Comparison of ENCODE assay signal across 19 cellular contexts in genomic region chr11:102314784-102315183, GRCh38. TPM values are rescaled to one million over a fixed set of nuclear protein-coding genes. Genes with fewer than 3 reads are reported as not detected.
A peak's percentile ranks its signal among the peaks of the same experiment; 100 is the strongest.
DNase-seq lines count a peak whose midpoint lies in the region; ATAC-seq, FAIRE-seq and TF ChIP-seq lines count a peak whose summit lies in the region.
"Had no signal": no experiment of that assay in that cellular context is flagged by ENCODE, and none has a peak within 500 bp of the region (broad histone marks: within the 10 kb centered on the region; RNA-seq: fewer than 3 reads in every experiment).

No MANE protein-coding gene starts in this region.

- H3K4me1 Mint-ChIP-seq in activated CD4-positive, alpha-beta memory T cell treated with anti-CD3 and anti-CD28 coated beads, Interleukin-2, amount 10 ng/mL, durations not matched to agents 7 days and 5 days = peaks cover 53% of the 10 kb centered on the region

- H3K27ac ChIP-seq in 22Rv1 (peak overlapping the region; percentile 65; the same call in 1 of the 2 replicates), right lobe of liver (peak overlapping the region; percentile 29 to 73 (median 68)), uterus (no peak overlapping the region), dorsolateral prefrontal cortex (no peak overlapping the region)
- H3K27ac ChIP-seq: cardiac muscle cell, HL-60 had no signal

- H3K9me3 Mint-ChIP-seq in activated CD4-positive, alpha-beta memory T cell treated with anti-CD3 and anti-CD28 coated beads, Interleukin-2, amount 10 ng/mL, durations not matched to agents 7 days and 5 days = no peaks in the 10 kb centered on the region

- no peaks in the 10 kb centered on the region for H3K27me3 Mint-ChIP-seq in activated CD4-positive, alpha-beta memory T cell treated with anti-CD3 and anti-CD28 coated beads, Interleukin-2, amount 10 ng/mL, durations not matched to agents 7 days and 5 days

- no peaks in the 10 kb centered on the region for H3K9me3 ChIP-seq in right lobe of liver
- no peaks in the 10 kb centered on the region for H3K9me3 ChIP-seq in uterus
- H3K9me3 ChIP-seq: gastroesophageal sphincter had no signal

- no peak overlapping the region for H3K4me3 Mint-ChIP-seq in activated CD4-positive, alpha-beta memory T cell treated with anti-CD3 and anti-CD28 coated beads, Interleukin-2, amount 10 ng/mL, durations not matched to agents 7 days and 5 days

- TF ChIP-seq CTCF in 22Rv1 (IDR thresholded peaks at IDR 0.05) = no peak
- TF ChIP-seq CTCF in right lobe of liver (IDR thresholded peaks at IDR 0.05) = no peak
- no peak for TF ChIP-seq CTCF in uterus (IDR thresholded peaks at IDR 0.05)
- no peak for TF ChIP-seq CTCF in dorsolateral prefrontal cortex (IDR thresholded peaks at IDR 0.05 in 54 of 56, conservative IDR thresholded peaks at IDR 0.05 in 2 of 56; ENCODE audit: low read depth in 1 of 56, partially characterized antibody in 56 of 56)

- intact Hi-C loops in right lobe of liver (cut with DNase I) (no loop called here), uterus (cut with DNase I; ENCODE audit: low total_unique reads) (no loop called here), dorsolateral prefrontal cortex (cut with DNase I) (no loop called here)

- H3K36me3 ChIP-seq in right lobe of liver = no peaks in the 10 kb centered on the region
- no peaks in the 10 kb centered on the region for H3K36me3 ChIP-seq in uterus
- H3K36me3 ChIP-seq: cardiac muscle cell, gastroesophageal sphincter had no signal

- peaks cover 18% of the 10 kb centered on the region for H3K36me3 Mint-ChIP-seq in activated CD4-positive, alpha-beta memory T cell treated with anti-CD3 and anti-CD28 coated beads, Interleukin-2, amount 10 ng/mL, durations not matched to agents 7 days and 5 days (ENCODE audit: low read depth)

- DNase-seq in GM12891 (ENCODE audit: insufficient read length, low spot score) (no peak), right lobe of liver (no peak), NCI-H82 treated with DMSO at 0.1 percent for 48 hours (lab: John Stamatoyannopoulos, UW; ENCODE audit: unreplicated experiment) (no peak), uterus (no peak), dorsolateral prefrontal cortex (no peak)
- no peak for DNase-seq in activated CD4-positive, alpha-beta memory T cell treated with anti-CD3 and anti-CD28 coated beads, Interleukin-2, amount 10 ng/mL, durations not matched to agents 7 days and 5 days
- no peak for DNase-seq in stimulated activated CD4-positive, alpha-beta T cell treated with anti-CD3 and anti-CD28 coated beads, Interleukin-2, amount 100 ng/mL, for 48 hours
- DNase-seq: activated CD4-positive, alpha-beta T cell treated with anti-CD3 and anti-CD28 coated beads, Interleukin-2, amount 50 U/mL, for 48 hours; activated naive CD4-positive, alpha-beta T cell treated with Interleukin-2 at 50 U/mL for 16 hours; mesendoderm; NCI-H1694 treated with DMSO at 0.1 percent for 48 hours; NCI-H510A; nucleus accumbens; substantia nigra had no signal

- peak; percentile 79 for FAIRE-seq in GM12891 (lab: Jason Lieb, UNC)
- FAIRE-seq: endothelial cell of umbilical vein had no signal

- peak overlapping the region; percentile 15 for H3K27ac Mint-ChIP-seq in activated CD4-positive, alpha-beta memory T cell treated with anti-CD3 and anti-CD28 coated beads, Interleukin-2, amount 10 ng/mL, durations not matched to agents 7 days and 5 days

- H3K27me3 ChIP-seq in right lobe of liver = no peaks in the 10 kb centered on the region
- no peaks in the 10 kb centered on the region for H3K27me3 ChIP-seq in uterus
- H3K27me3 ChIP-seq in dorsolateral prefrontal cortex = no peaks in the 10 kb centered on the region
- H3K27me3 ChIP-seq: gastroesophageal sphincter had no signal

- POLR2A ChIA-PET in activated CD4-positive, alpha-beta memory T cell treated with anti-CD3 and anti-CD28 coated beads, Interleukin-2, amount 10 ng/mL, durations not matched to agents 7 days and 5 days (lab: Charles Lee) = interaction anchor here (1.5 to 3.7 kb wide), 2 partner anchors 10 to 21 kb away, joined by 3 to 19 read pairs; no protein-coding TSS in a partner anchor

- WGBS in right lobe of liver (ENCODE audit: insufficient coverage, low coverage, low lambda C conversion rate, missing lambda C conversion rate) = 43% methylated on average over 2 of the region's 2 CpGs

- CTCF ChIA-PET in activated CD4-positive, alpha-beta memory T cell treated with anti-CD3 and anti-CD28 coated beads, Interleukin-2, amount 10 ng/mL, durations not matched to agents 7 days and 5 days (lab: Charles Lee) = interaction anchor here (0.6 to 15.8 kb wide), 4 partner anchors 9 to 28 kb away, joined by 3 to 158 read pairs (median 6); no protein-coding TSS in a partner anchor

- H3K4me1 ChIP-seq in right lobe of liver = peaks cover 0 to 19% (median 0%) of the 10 kb centered on the region in 4 donors
- no peaks in the 10 kb centered on the region for H3K4me1 ChIP-seq in uterus

- H3K4me3 ChIP-seq in right lobe of liver (no peak overlapping the region), uterus (no peak overlapping the region), dorsolateral prefrontal cortex (no peak overlapping the region)
- H3K4me3 ChIP-seq: cardiac muscle cell, gastroesophageal sphincter had no signal

- ATAC-seq in right lobe of liver = no peak
- ATAC-seq: gastroesophageal sphincter had no signal

- TF ChIP-seq POLR2A in GM12891 (IDR thresholded peaks at IDR 0.05; ENCODE audit: low read depth, low read length) = no peak
- TF ChIP-seq POLR2A in right lobe of liver (IDR thresholded peaks at IDR 0.05) = no peak
- TF ChIP-seq POLR2A in uterus (IDR thresholded peaks at IDR 0.05) = no peak

TF ChIP-seq in GM12891, 5 proteins besides CTCF, POLR2A, EP300 and RAD21:
- TF ChIP-seq SPI1 (IDR thresholded peaks at IDR 0.05; ENCODE audit: low read depth, low read length) (no peak), TAF1 (IDR thresholded peaks at IDR 0.05; ENCODE audit: low read depth, low read length) (no peak), PAX5 (IDR thresholded peaks at IDR 0.05; ENCODE audit: insufficient read depth, low read length, severe bottlenecking) (no peak), POU2F2 (IDR thresholded peaks at IDR 0.05; ENCODE audit: low read depth, low read length) (no peak), POLR2AphosphoS5 (IDR thresholded peaks at IDR 0.05; ENCODE audit: low read depth, low read length) (no peak)
TF ChIP-seq in GM12891: peak in this region for 0.

RNA-seq across cellular contexts. Expression of gene BIRC3, which starts 2.5 kb away (rescaled TPM):
- polyA plus RNA-seq in GM12891 (2012; ENCODE audit: low read depth, missing spikeins) = 42.0 TPM
- total RNA-seq in activated CD4-positive, alpha-beta memory T cell treated with anti-CD3 and anti-CD28 coated beads, Interleukin-2, amount 10 ng/mL, durations not matched to agents 7 days and 5 days = 10 to 100 TPM; 79.0 to 80.0 TPM
- total RNA-seq in right lobe of liver (100 to 1,000 TPM in 1 of 6 experiments, 10 to 100 TPM in 2, 1 to 10 TPM in 3; 1.6 to 106 (median 15.2) TPM), uterus (100 to 1,000 TPM in 1 of 4 donors, 10 to 100 TPM in 1, 1 to 10 TPM in 2; 1.5 to 102 (median 8.7) TPM), dorsolateral prefrontal cortex (1 to 10 TPM; 1.5 to 9.7 (median 3.6) TPM)
- polyA plus RNA-seq: cardiac muscle cell had no signal

RNA-seq across cellular contexts. Expression of gene BIRC2, which starts 32.2 kb away (rescaled TPM):
- polyA plus RNA-seq in GM12891 (2012; ENCODE audit: low read depth, missing spikeins) = 19.6 TPM
- total RNA-seq in activated CD4-positive, alpha-beta memory T cell treated with anti-CD3 and anti-CD28 coated beads, Interleukin-2, amount 10 ng/mL, durations not matched to agents 7 days and 5 days = 10 to 100 TPM; 36.0 to 39.7 TPM
- total RNA-seq in right lobe of liver (10 to 100 TPM; 20.2 to 26.6 (median 25.3) TPM), uterus (100 to 1,000 TPM in 1 of 4 donors, 10 to 100 TPM in 3; 40.1 to 106 (median 53.5) TPM), dorsolateral prefrontal cortex (10 to 100 TPM; 29.0 to 61.1 (median 39.8) TPM)

Comparison
In these comparisons a context has a peak if more than half of its experiments do, and no peak if none do; other contexts are left out.
1. H3K27ac ChIP-seq: peak in 22Rv1 (single experiment) and right lobe of liver (3 of 3); none in uterus (0 of 2) and dorsolateral prefrontal cortex (0 of 59).